3 cellular contexts compared by ENCODE assay signal in genomic region chr3:27641888-27642601, GRCh38.
A peak's percentile ranks its signal among the peaks of the same experiment; 100 is the strongest.
TF ChIP-seq lines count a peak whose summit lies in the region.

No MANE protein-coding gene starts in this region.

TF ChIP-seq in A549, 52 proteins besides CTCF, POLR2A, EP300 and RAD21:
- TF ChIP-seq FOSL2 (IDR thresholded peaks at IDR 0.05) (no peak), FOSL2 (CRISPR knock-in tag; IDR thresholded peaks at IDR 0.05) (no peak), MAFK (IDR thresholded peaks at IDR 0.05; ENCODE audit: partially characterized antibody) (peak; percentile 21)

TF ChIP-seq in GM12878, 131 proteins besides CTCF, POLR2A, EP300 and RAD21:
- TF ChIP-seq ZNF24 (IDR thresholded peaks at IDR 0.05) (no peak), SMAD5 (IDR thresholded peaks at IDR 0.05; ENCODE audit: low read depth) (no peak), RELA (IDR thresholded peaks at IDR 0.05; ENCODE audit: borderline replicate concordance, partially characterized antibody) (no peak), TCF12 (IDR thresholded peaks at IDR 0.05; ENCODE audit: low read depth, low read length) (no peak), MXI1 (IDR thresholded peaks at IDR 0.05; ENCODE audit: low read depth, low read length) (no peak), ZNF274 (IDR thresholded peaks at IDR 0.05; ENCODE audit: insufficient read depth, insufficient read length) (no peak), MTA3 (IDR thresholded peaks at IDR 0.05; ENCODE audit: borderline replicate concordance, low read length) (no peak), HDAC6 (IDR thresholded peaks at IDR 0.05; ENCODE audit: unreplicated experiment) (no peak), NRF1 (conservative IDR thresholded peaks at IDR 0.05; ENCODE audit: low read depth, low read length) (no peak), CHD1 (IDR thresholded peaks at IDR 0.05; ENCODE audit: low read depth, low read length) (no peak), ZNF384 (IDR thresholded peaks at IDR 0.05; ENCODE audit: borderline replicate concordance, low read depth, low read length) (no peak), FOS (IDR thresholded peaks at IDR 0.05; ENCODE audit: borderline replicate concordance, extremely low read depth, insufficient read length) (no peak), FOXM1 (IDR thresholded peaks at IDR 0.05; ENCODE audit: low read depth, low read length) (no peak), PAX8 (IDR thresholded peaks at IDR 0.05) (no peak), REST (IDR thresholded peaks at IDR 0.05; ENCODE audit: low read depth, low read length) (no peak), E4F1 (IDR thresholded peaks at IDR 0.05; ENCODE audit: borderline replicate concordance, partially characterized antibody) (no peak), ATF3 (IDR thresholded peaks at IDR 0.05; ENCODE audit: borderline replicate concordance, extremely low read depth, low read depth, low read length) (no peak)
- TF ChIP-seq, protein P1, sequence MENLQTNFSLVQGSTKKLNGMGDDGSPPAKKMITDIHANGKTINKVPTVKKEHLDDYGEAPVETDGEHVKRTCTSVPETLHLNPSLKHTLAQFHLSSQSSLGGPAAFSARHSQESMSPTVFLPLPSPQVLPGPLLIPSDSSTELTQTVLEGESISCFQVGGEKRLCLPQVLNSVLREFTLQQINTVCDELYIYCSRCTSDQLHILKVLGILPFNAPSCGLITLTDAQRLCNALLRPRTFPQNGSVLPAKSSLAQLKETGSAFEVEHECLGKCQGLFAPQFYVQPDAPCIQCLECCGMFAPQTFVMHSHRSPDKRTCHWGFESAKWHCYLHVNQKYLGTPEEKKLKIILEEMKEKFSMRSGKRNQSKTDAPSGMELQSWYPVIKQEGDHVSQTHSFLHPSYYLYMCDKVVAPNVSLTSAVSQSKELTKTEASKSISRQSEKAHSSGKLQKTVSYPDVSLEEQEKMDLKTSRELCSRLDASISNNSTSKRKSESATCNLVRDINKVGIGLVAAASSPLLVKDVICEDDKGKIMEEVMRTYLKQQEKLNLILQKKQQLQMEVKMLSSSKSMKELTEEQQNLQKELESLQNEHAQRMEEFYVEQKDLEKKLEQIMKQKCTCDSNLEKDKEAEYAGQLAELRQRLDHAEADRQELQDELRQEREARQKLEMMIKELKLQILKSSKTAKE (IDR thresholded peaks at IDR 0.05; ENCODE audit: low read depth, poor library complexity, severe bottlenecking) = no peak

TF ChIP-seq in GM23338, 12 proteins besides CTCF, POLR2A, EP300 and RAD21:
- no peak for TF ChIP-seq REST (IDR thresholded peaks at IDR 0.05; ENCODE audit: unreplicated experiment)
- TF ChIP-seq ZNF331 (CRISPR knock-in tag; IDR thresholded peaks at IDR 0.05; ENCODE audit: low read depth) = no peak
